In the genomic region with DNA sequence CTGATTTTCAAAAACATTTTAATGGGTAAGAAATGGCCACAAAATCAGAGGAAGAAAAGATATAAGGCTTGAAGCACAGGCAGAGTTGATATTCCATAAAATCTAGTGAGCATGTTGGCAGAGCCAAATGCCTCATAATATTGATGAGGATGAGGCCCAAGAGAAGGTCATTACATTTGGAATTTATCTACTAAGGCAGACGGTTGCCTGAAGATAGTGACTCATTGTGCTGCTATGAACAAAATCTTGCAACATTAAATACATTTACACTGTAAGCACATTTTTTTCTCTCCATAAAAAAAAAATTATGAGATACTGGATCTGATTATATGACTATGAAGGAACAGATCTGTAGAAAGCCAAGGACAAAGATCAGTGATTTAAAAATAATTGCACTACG, we compare ENCODE assay signal across 16 cellular contexts.
DNase-seq lines count a peak whose midpoint lies in the region; ATAC-seq, FAIRE-seq and TF ChIP-seq lines count a peak whose summit lies in the region.
"Had no signal": no experiment of that assay in that cellular context is flagged by ENCODE, and none has a peak within 500 bp of the region (broad histone marks: within the 10 kb centered on the region; RNA-seq: fewer than 3 reads in every experiment).

No MANE protein-coding gene starts in this region.

- H3K9ac ChIP-seq in astrocyte (ENCODE audit: low read length) = no peak overlapping the region
- no peak overlapping the region for H3K9ac ChIP-seq in skeletal muscle satellite cell (ENCODE audit: low read depth, low read length)

- H3K4me2 ChIP-seq in astrocyte (ENCODE audit: low read length) (peak overlapping the region; percentile 7), skeletal muscle satellite cell (ENCODE audit: low read length) (peak overlapping the region; percentile 34)

- H3K9me3 ChIP-seq in astrocyte (ENCODE audit: insufficient read depth, low read depth, low read length) = no peaks in the 10 kb centered on the region
- no peaks in the 10 kb centered on the region for H3K9me3 ChIP-seq in skeletal muscle satellite cell (replicated peaks; ENCODE audit: low read length)
- H3K9me3 ChIP-seq: neutrophil had no signal

- CTCF ChIA-PET in activated CD8-positive, alpha-beta T cell treated with anti-CD3 and anti-CD28 coated beads, Interleukin-2, amount 10 ng/mL, durations not matched to agents 7 days and 5 days (lab: Charles Lee) = no interaction called here

- H3K4me1 ChIP-seq in astrocyte (ENCODE audit: insufficient read depth, low read length) = peaks cover 4% of the 10 kb centered on the region
- H3K4me1 ChIP-seq in foreskin keratinocyte = peaks cover 12% of the 10 kb centered on the region
- H3K4me1 ChIP-seq in skeletal muscle satellite cell (ENCODE audit: control insufficient read depth, insufficient read depth, low read length) = peaks cover 28% of the 10 kb centered on the region
- H3K4me1 ChIP-seq: ascending aorta, suprapubic skin had no signal

- POLR2A ChIA-PET in activated CD8-positive, alpha-beta T cell treated with anti-CD3 and anti-CD28 coated beads, Interleukin-2, amount 10 ng/mL, durations not matched to agents 7 days and 5 days (lab: Charles Lee) = no interaction called here

- H3K27ac Mint-ChIP-seq in astrocyte (ENCODE audit: unreplicated experiment) = peak overlapping the region; percentile 84
- H3K27ac Mint-ChIP-seq in activated CD8-positive, alpha-beta T cell treated with anti-CD3 and anti-CD28 coated beads, Interleukin-2, amount 10 ng/mL, durations not matched to agents 7 days and 5 days = no peak overlapping the region
- H3K27ac Mint-ChIP-seq: T-cell had no signal

- no peak overlapping the region for H3K27ac ChIP-seq in astrocyte (ENCODE audit: low read depth, low read length)
- H3K27ac ChIP-seq in foreskin keratinocyte = no peak overlapping the region
- no peak overlapping the region for H3K27ac ChIP-seq in coronary artery
- H3K27ac ChIP-seq: ascending aorta, neutrophil, suprapubic skin had no signal

- no peak overlapping the region for H3K4me3 Mint-ChIP-seq in astrocyte (ENCODE audit: unreplicated experiment)
- no peak overlapping the region for H3K4me3 Mint-ChIP-seq in activated CD8-positive, alpha-beta T cell treated with anti-CD3 and anti-CD28 coated beads, Interleukin-2, amount 10 ng/mL, durations not matched to agents 7 days and 5 days
- H3K4me3 Mint-ChIP-seq: T-cell had no signal

- H3K9me3 Mint-ChIP-seq in astrocyte (ENCODE audit: unreplicated experiment) = peaks cover 5% of the 10 kb centered on the region
- peaks cover 9% of the 10 kb centered on the region for H3K9me3 Mint-ChIP-seq in activated CD8-positive, alpha-beta T cell treated with anti-CD3 and anti-CD28 coated beads, Interleukin-2, amount 10 ng/mL, durations not matched to agents 7 days and 5 days (ENCODE audit: insufficient read depth)

- FAIRE-seq in astrocyte (lab: Jason Lieb, UNC) = no peak
- FAIRE-seq: endometrium had no signal

- no peak overlapping the region for H2AFZ ChIP-seq in astrocyte (ENCODE audit: low read depth, low read length)

- no peaks in the 10 kb centered on the region for H4K20me1 ChIP-seq in astrocyte (ENCODE audit: insufficient read depth, low read length)

- ATAC-seq in foreskin keratinocyte = peak; percentile 85
- ATAC-seq in HG02763 (IDR thresholded peaks at IDR 0.05; ENCODE audit: unreplicated experiment) = no peak
- ATAC-seq in activated CD8-positive, alpha-beta T cell treated with anti-CD3 and anti-CD28 coated beads, Interleukin-2, amount 10 ng/mL, durations not matched to agents 7 days and 5 days = no peak
- ATAC-seq: T-cell had no signal

- no peaks in the 10 kb centered on the region for H3K79me2 ChIP-seq in astrocyte (ENCODE audit: insufficient read depth, low read length)

- no peaks in the 10 kb centered on the region for H3K27me3 ChIP-seq in astrocyte (ENCODE audit: insufficient read depth, low read length)
- no peaks in the 10 kb centered on the region for H3K27me3 ChIP-seq in foreskin keratinocyte
- H3K27me3 ChIP-seq in skeletal muscle satellite cell (ENCODE audit: control insufficient read depth, insufficient read depth, low read length) = no peaks in the 10 kb centered on the region
- H3K27me3 ChIP-seq: ascending aorta, neutrophil, suprapubic skin had no signal

- H3K36me3 ChIP-seq in astrocyte (ENCODE audit: insufficient read depth, low read length) (no peaks in the 10 kb centered on the region), skeletal muscle satellite cell (ENCODE audit: insufficient read depth, low read length) (no peaks in the 10 kb centered on the region)
- H3K36me3 ChIP-seq: ascending aorta, neutrophil, suprapubic skin had no signal

- no peaks in the 10 kb centered on the region for H3K27me3 Mint-ChIP-seq in astrocyte (ENCODE audit: low read depth, unreplicated experiment)
- H3K27me3 Mint-ChIP-seq in activated CD8-positive, alpha-beta T cell treated with anti-CD3 and anti-CD28 coated beads, Interleukin-2, amount 10 ng/mL, durations not matched to agents 7 days and 5 days (ENCODE audit: low read depth) = no peaks in the 10 kb centered on the region
- H3K27me3 Mint-ChIP-seq: T-cell had no signal

- TF ChIP-seq CTCF in astrocyte (IDR thresholded peaks at IDR 0.05; ENCODE audit: insufficient read depth, low read depth, low read length) = no peak
- TF ChIP-seq CTCF in foreskin keratinocyte (conservative IDR thresholded peaks at IDR 0.05) = no peak
- TF ChIP-seq CTCF in coronary artery (IDR thresholded peaks at IDR 0.05) = no peak

- H3K4me3 ChIP-seq in astrocyte (ENCODE audit: insufficient read depth, low read depth, low read length) = no peak overlapping the region
- H3K4me3 ChIP-seq in skeletal muscle satellite cell (ENCODE audit: low read length) = no peak overlapping the region
- no peak overlapping the region for H3K4me3 ChIP-seq in coronary artery
- H3K4me3 ChIP-seq: ascending aorta, suprapubic skin had no signal

- no peaks in the 10 kb centered on the region for H3K36me3 Mint-ChIP-seq in astrocyte (ENCODE audit: low read depth, unreplicated experiment)
- H3K36me3 Mint-ChIP-seq in activated CD8-positive, alpha-beta T cell treated with anti-CD3 and anti-CD28 coated beads, Interleukin-2, amount 10 ng/mL, durations not matched to agents 7 days and 5 days (ENCODE audit: low read depth) = no peaks in the 10 kb centered on the region
- H3K36me3 Mint-ChIP-seq: T-cell had no signal

- DNase-seq in HS-5 (ENCODE audit: low read depth) (peak; percentile 80), astrocyte (ENCODE audit: low read depth) (peak; percentile 72), foreskin keratinocyte (peak; percentile 51 to 80), coronary artery (ENCODE audit: low spot score) (no peak)
- DNase-seq in activated effector memory CD4-positive, alpha-beta T cell treated with Interleukin-2 at 50 U/mL for 16 hours = no peak
- DNase-seq in activated CD8-positive, alpha-beta T cell treated with anti-CD3 and anti-CD28 coated beads, Interleukin-2, amount 10 ng/mL, durations not matched to agents 7 days and 5 days = no peak
- DNase-seq: activated CD4-positive, alpha-beta T cell treated with anti-CD3 and anti-CD28 coated beads for 1 hour; NCI-H1048; stimulated activated CD4-positive, alpha-beta T cell treated with anti-CD3 and anti-CD28 coated beads, Interleukin-12 subunit alpha, Interleukin-12 subunit beta, amount 100 ng/mL, for 4 hours; T-cell had no signal

- H3K4me1 Mint-ChIP-seq in astrocyte (ENCODE audit: low read depth, unreplicated experiment) = peaks cover 30% of the 10 kb centered on the region
- no peaks in the 10 kb centered on the region for H3K4me1 Mint-ChIP-seq in activated CD8-positive, alpha-beta T cell treated with anti-CD3 and anti-CD28 coated beads, Interleukin-2, amount 10 ng/mL, durations not matched to agents 7 days and 5 days (ENCODE audit: low read depth)
- H3K4me1 Mint-ChIP-seq: T-cell had no signal

Comparison
In these comparisons a context has a peak if more than half of its experiments do, and no peak if none do; other contexts are left out.
1. DNase-seq: peak in HS-5 (single experiment), astrocyte (single experiment) and foreskin keratinocyte (2 of 2); none in coronary artery (single experiment), activated effector memory CD4-positive, alpha-beta T cell treated with Interleukin-2 at 50 U/mL for 16 hours (single experiment) and activated CD8-positive, alpha-beta T cell treated with anti-CD3 and anti-CD28 coated beads, Interleukin-2, amount 10 ng/mL, durations not matched to agents 7 days and 5 days (single experiment).